11 cellular contexts compared by ENCODE assay signal in the genomic region with DNA sequence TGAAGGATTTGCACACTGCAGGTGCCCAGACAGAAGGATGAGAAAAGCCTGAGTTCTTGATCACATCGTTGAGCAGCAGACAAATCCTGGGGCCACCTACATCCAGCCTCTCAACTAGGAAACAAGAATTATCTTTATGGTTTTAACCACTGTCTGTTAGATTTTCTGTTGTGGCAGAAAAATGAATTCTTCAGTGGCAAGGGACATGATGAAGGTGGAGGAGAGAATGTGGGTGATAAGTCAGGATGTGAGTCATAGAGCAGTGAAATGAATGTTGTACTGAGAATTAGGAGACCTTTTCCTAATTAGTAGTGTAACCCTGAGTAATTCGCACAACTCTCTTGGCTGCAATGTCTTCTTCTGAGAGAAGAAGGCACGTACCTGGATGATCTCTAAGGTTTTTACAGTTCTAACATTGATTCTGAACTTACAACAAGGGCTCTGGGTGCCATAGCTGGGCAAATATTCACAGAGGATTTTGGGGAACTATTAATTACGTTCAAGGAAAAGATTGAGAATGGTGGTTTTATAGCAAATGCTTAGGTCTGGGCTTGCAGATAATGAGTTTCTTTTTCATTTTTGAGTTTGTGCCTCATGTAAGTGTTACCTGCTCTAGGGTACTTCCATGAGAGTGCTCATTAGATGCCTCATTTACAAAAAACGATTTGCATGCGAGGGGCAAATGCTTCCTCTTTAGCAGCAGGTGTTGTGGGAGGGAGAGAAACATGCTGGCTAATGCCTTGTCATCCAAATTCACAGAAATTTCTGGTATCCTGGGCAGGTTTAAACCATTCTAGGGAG.
DNase-seq lines count a peak whose midpoint lies in the region; ATAC-seq and TF ChIP-seq lines count a peak whose summit lies in the region.
"Had no signal": no experiment of that assay in that cellular context is flagged by ENCODE, and none has a peak within 500 bp of the region (broad histone marks: within the 10 kb centered on the region; RNA-seq: fewer than 3 reads in every experiment).

No MANE protein-coding gene starts in this region.

- no peaks in the 10 kb centered on the region for H3K36me3 Mint-ChIP-seq in activated T-cell treated with anti-CD3 and anti-CD28 coated beads, Interleukin-2, amount 50 U/mL, for 24 hours (ENCODE audit: low read depth)
- no peaks in the 10 kb centered on the region for H3K36me3 Mint-ChIP-seq in activated CD8-positive, alpha-beta T cell treated with anti-CD3 and anti-CD28 coated beads for 36 hours (ENCODE audit: low read depth)
- no peaks in the 10 kb centered on the region for H3K36me3 Mint-ChIP-seq in stimulated activated memory B cell treated with anti-CD40 and anti-IgM and Interleukin-4, amounts not matched to agents 10 μg/mL and 1 μg/mL and 100 μg/mL, for 72 hours

- H3K4me1 ChIP-seq in transverse colon = peaks cover 0 to 11% (median 0%) of the 10 kb centered on the region in 4 donors

- no peaks in the 10 kb centered on the region for H3K27me3 ChIP-seq in transverse colon
- H3K27me3 ChIP-seq: BLaER1 treated with 17β-estradiol and CSF1 and Interleukin-3, amounts not matched to agents 10 nM and 100 nM had no signal

- POLR2A ChIA-PET in activated CD8-positive, alpha-beta T cell treated with anti-CD3 and anti-CD28 coated beads for 36 hours (lab: Charles Lee) = no interaction called here

- H3K4me3 Mint-ChIP-seq in activated T-cell treated with anti-CD3 and anti-CD28 coated beads, Interleukin-2, amount 50 U/mL, for 24 hours = peak overlapping the region; percentile 56
- H3K4me3 Mint-ChIP-seq in activated CD8-positive, alpha-beta T cell treated with anti-CD3 and anti-CD28 coated beads for 36 hours = peak overlapping the region; percentile 65
- no peak overlapping the region for H3K4me3 Mint-ChIP-seq in stimulated activated memory B cell treated with anti-CD40 and anti-IgM and Interleukin-4, amounts not matched to agents 10 μg/mL and 1 μg/mL and 100 μg/mL, for 72 hours

- no peak for TF ChIP-seq CTCF in activated CD8-positive, alpha-beta T cell treated with anti-CD3 and anti-CD28 coated beads for 36 hours (IDR thresholded peaks at IDR 0.05)
- TF ChIP-seq CTCF in transverse colon (IDR thresholded peaks at IDR 0.05) = no peak

- WGBS in transverse colon (ENCODE audit: low coverage in 1 of 2), 2 donors = 57 to 71% methylated on average over 5 to 6 of the region's 6 CpGs

- H3K9me3 Mint-ChIP-seq in activated T-cell treated with anti-CD3 and anti-CD28 coated beads, Interleukin-2, amount 50 U/mL, for 24 hours = no peaks in the 10 kb centered on the region
- no peaks in the 10 kb centered on the region for H3K9me3 Mint-ChIP-seq in activated CD8-positive, alpha-beta T cell treated with anti-CD3 and anti-CD28 coated beads for 36 hours
- peaks cover 3% of the 10 kb centered on the region for H3K9me3 Mint-ChIP-seq in stimulated activated memory B cell treated with anti-CD40 and anti-IgM and Interleukin-4, amounts not matched to agents 10 μg/mL and 1 μg/mL and 100 μg/mL, for 72 hours

- no peak for TF ChIP-seq POLR2A in transverse colon (IDR thresholded peaks at IDR 0.05)

- H3K4me1 Mint-ChIP-seq in activated T-cell treated with anti-CD3 and anti-CD28 coated beads, Interleukin-2, amount 50 U/mL, for 24 hours (ENCODE audit: low read depth) = peaks cover 26% of the 10 kb centered on the region
- H3K4me1 Mint-ChIP-seq in activated CD8-positive, alpha-beta T cell treated with anti-CD3 and anti-CD28 coated beads for 36 hours (ENCODE audit: low read depth) = peaks cover 23% of the 10 kb centered on the region
- peaks cover 16% of the 10 kb centered on the region for H3K4me1 Mint-ChIP-seq in stimulated activated memory B cell treated with anti-CD40 and anti-IgM and Interleukin-4, amounts not matched to agents 10 μg/mL and 1 μg/mL and 100 μg/mL, for 72 hours

- DNase-seq in activated T-cell treated with anti-CD3 and anti-CD28 coated beads, Interleukin-2, amount 50 U/mL, for 24 hours = no peak
- DNase-seq in activated T-cell treated with anti-CD3 and anti-CD28 coated beads for 4 hours (no peak), iPS-NIHi11 (ENCODE audit: low spot score) (no peak), transverse colon (no peak)
- DNase-seq in activated CD8-positive, alpha-beta T cell treated with anti-CD3 and anti-CD28 coated beads for 36 hours = peak; percentile 38
- DNase-seq in activated effector memory CD4-positive, alpha-beta T cell treated with Interleukin-2 at 50 U/mL for 16 hours = no peak

- CTCF ChIA-PET in activated CD8-positive, alpha-beta T cell treated with anti-CD3 and anti-CD28 coated beads for 36 hours (lab: Charles Lee) = interaction anchor here (1.4 kb wide), 1 partner anchor 247 kb away, joined by 3 read pairs; no protein-coding TSS in a partner anchor

- no peak for TF ChIP-seq EP300 in transverse colon (IDR thresholded peaks at IDR 0.05; ENCODE audit: low read depth)

- intact Hi-C loops in activated CD8-positive, alpha-beta T cell treated with anti-CD3 and anti-CD28 coated beads for 36 hours (cut with micrococcal nuclease) = loop anchor here (5.0 to 10.0 kb wide), 2 partner anchors 113 to 320 kb away; partner anchors contain the start of gene PDS5B
- intact Hi-C loops in transverse colon (cut with DNase I; ENCODE audit: low total_unique reads) = no loop called here

- no peak overlapping the region for H3K27ac ChIP-seq in transverse colon
- H3K27ac ChIP-seq: BLaER1 treated with 17β-estradiol and CSF1 and Interleukin-3, amounts not matched to agents 10 nM and 100 nM; KMS-11 had no signal

- in situ Hi-C loops in transverse colon (cut with MboI; ENCODE audit: low pct_ligation_motif_present in 1 of 4, low pct_unique_long_range_greater_than_20kb in 1 of 4, low sequenced_read_pairs in 3 of 4) = no loop called here

- peak; percentile 86 for ATAC-seq in HG03439 (IDR thresholded peaks at IDR 0.05; ENCODE audit: unreplicated experiment)
- peak; percentile 94 for ATAC-seq in activated CD8-positive, alpha-beta T cell treated with anti-CD3 and anti-CD28 coated beads for 36 hours
- peak; percentile 65 for ATAC-seq in stimulated activated memory B cell treated with anti-CD40 and anti-IgM and Interleukin-4, amounts not matched to agents 10 μg/mL and 1 μg/mL and 100 μg/mL, for 72 hours

- no peaks in the 10 kb centered on the region for H3K36me3 ChIP-seq in transverse colon
- H3K36me3 ChIP-seq: BLaER1 treated with 17β-estradiol and CSF1 and Interleukin-3, amounts not matched to agents 10 nM and 100 nM; thoracic aorta had no signal

- peak overlapping the region; percentile 94 for H3K27ac Mint-ChIP-seq in activated T-cell treated with anti-CD3 and anti-CD28 coated beads, Interleukin-2, amount 50 U/mL, for 24 hours
- H3K27ac Mint-ChIP-seq in activated CD8-positive, alpha-beta T cell treated with anti-CD3 and anti-CD28 coated beads for 36 hours = peak overlapping the region; percentile 95
- H3K27ac Mint-ChIP-seq in stimulated activated memory B cell treated with anti-CD40 and anti-IgM and Interleukin-4, amounts not matched to agents 10 μg/mL and 1 μg/mL and 100 μg/mL, for 72 hours = no peak overlapping the region

- H3K4me3 ChIP-seq in transverse colon = no peak overlapping the region
- H3K4me3 ChIP-seq: BLaER1 treated with 17β-estradiol and CSF1 and Interleukin-3, amounts not matched to agents 10 nM and 100 nM; thoracic aorta had no signal

- H3K27me3 Mint-ChIP-seq in activated T-cell treated with anti-CD3 and anti-CD28 coated beads, Interleukin-2, amount 50 U/mL, for 24 hours = peaks cover 3% of the 10 kb centered on the region
- peaks cover 2% of the 10 kb centered on the region for H3K27me3 Mint-ChIP-seq in activated CD8-positive, alpha-beta T cell treated with anti-CD3 and anti-CD28 coated beads for 36 hours
- H3K27me3 Mint-ChIP-seq in stimulated activated memory B cell treated with anti-CD40 and anti-IgM and Interleukin-4, amounts not matched to agents 10 μg/mL and 1 μg/mL and 100 μg/mL, for 72 hours = peaks cover 9% of the 10 kb centered on the region

- H3K9me3 ChIP-seq in transverse colon = no peaks in the 10 kb centered on the region
- H3K9me3 ChIP-seq: BLaER1 treated with 17β-estradiol and CSF1 and Interleukin-3, amounts not matched to agents 10 nM and 100 nM; thoracic aorta had no signal
